ENCODE assay signal across 1 cellular context in genomic region chr5:23136958-23137357, GRCh38.
TF ChIP-seq lines count a peak whose summit lies in the region.

No MANE protein-coding gene starts in this region.

TF ChIP-seq in GM23338, 12 proteins besides CTCF, POLR2A, EP300 and RAD21 (continued from another document):
- TF ChIP-seq REST (IDR thresholded peaks at IDR 0.05; ENCODE audit: unreplicated experiment), result no peak
- no peak for TF ChIP-seq EZH2 (IDR thresholded peaks at IDR 0.05; ENCODE audit: low read depth, unreplicated experiment)
- no peak for TF ChIP-seq JUNB (IDR thresholded peaks at IDR 0.05; ENCODE audit: unreplicated experiment)
- no peak for TF ChIP-seq ZNF331 (CRISPR knock-in tag; IDR thresholded peaks at IDR 0.05; ENCODE audit: low read depth)
- TF ChIP-seq ZNF462 (CRISPR knock-in tag; IDR thresholded peaks at IDR 0.05), result no peak
- no peak for TF ChIP-seq NANOG (IDR thresholded peaks at IDR 0.05; ENCODE audit: borderline replicate concordance)
- no peak for TF ChIP-seq EZH2phosphoT487 (IDR thresholded peaks at IDR 0.05; ENCODE audit: unreplicated experiment)
- no peak for TF ChIP-seq POLR2AphosphoS5 (IDR thresholded peaks at IDR 0.05; ENCODE audit: low read depth)
- TF ChIP-seq ZNF114 (CRISPR knock-in tag; IDR thresholded peaks at IDR 0.05), result no peak
- TF ChIP-seq CREB1 (CRISPR knock-in tag; IDR thresholded peaks at IDR 0.05; ENCODE audit: low read depth), result no peak
